9 cellular contexts compared by ENCODE assay signal in genomic region chr1:59393211-59394180, GRCh38.
DNase-seq lines count a peak whose midpoint lies in the region; ATAC-seq, FAIRE-seq and TF ChIP-seq lines count a peak whose summit lies in the region.
"Had no signal": no experiment of that assay in that cellular context is flagged by ENCODE, and none has a peak within 500 bp of the region (broad histone marks: within the 10 kb centered on the region; RNA-seq: fewer than 3 reads in every experiment).

No MANE protein-coding gene starts in this region.

- no peaks in the 10 kb centered on the region for H3K9me3 ChIP-seq in thyroid gland

- WGBS in lower leg skin, 2 donors: 38 to 41% methylated on average over 7 of the region's 7 CpGs
- WGBS in thyroid gland, 2 donors: 32 to 39% methylated on average over 7 of the region's 7 CpGs

- H3K27me3 ChIP-seq in thyroid gland: no peaks in the 10 kb centered on the region

- H3K4me3 ChIP-seq in coronary artery (peak overlapping the region; percentile 47), lower leg skin (ENCODE audit: low read depth, poor library complexity, severe bottlenecking) (no peak overlapping the region), thyroid gland (replicated peaks in 1 of 3) (no peak overlapping the region)
- H3K4me3 ChIP-seq: SK-N-MC had no signal

- DNase-seq in NCI-H748 (lab: John Stamatoyannopoulos, UW; ENCODE audit: unreplicated experiment): peak; percentile 28
- DNase-seq in NCI-H748 treated with DMSO at 0.1 percent for 48 hours (lab: John Stamatoyannopoulos, UW): no peak
- DNase-seq in coronary artery (ENCODE audit: low spot score): peak; percentile 89
- peak; percentile 32 to 91 for DNase-seq in lower leg skin (ENCODE audit: low spot score in 2 of 2)
- peak; percentile 85 to 89 for DNase-seq in thyroid gland
- DNase-seq in Kasumi-1 (lab: John Stamatoyannopoulos, UW): no peak
- no peak for DNase-seq in RCC 7860 (ENCODE audit: low spot score)

- ATAC-seq in GM19035 (IDR thresholded peaks at IDR 0.05; ENCODE audit: unreplicated experiment): no peak

- intact Hi-C loops in lower leg skin (cut with DNase I; ENCODE audit: low total_unique reads) (no loop called here), thyroid gland (cut with DNase I) (no loop called here)

- TF ChIP-seq POLR2A in lower leg skin (IDR thresholded peaks at IDR 0.05) (no peak), thyroid gland (IDR thresholded peaks at IDR 0.05) (no peak)

- peaks cover 15 to 20% of the 10 kb centered on the region in 2 donors for H3K4me1 ChIP-seq in thyroid gland

- FAIRE-seq in RCC 7860 (lab: Jason Lieb, UNC): no peak

- H3K27ac ChIP-seq in coronary artery (peak overlapping the region; percentile 89 to 92), thyroid gland (peak overlapping the region; percentile 76 to 82 (median 79))
- H3K27ac ChIP-seq: SK-N-MC had no signal

- TF ChIP-seq CTCF in coronary artery (IDR thresholded peaks at IDR 0.05): no peak
- TF ChIP-seq CTCF in lower leg skin (IDR thresholded peaks at IDR 0.05): no peak
- no peak for TF ChIP-seq CTCF in thyroid gland (IDR thresholded peaks at IDR 0.05)

- H3K36me3 ChIP-seq in thyroid gland: no peaks in the 10 kb centered on the region

Comparison
In these comparisons a context has a peak if more than half of its experiments do, and no peak if none do; other contexts are left out.
1. DNase-seq: peak in NCI-H748 (single experiment), coronary artery (single experiment), lower leg skin (2 of 2) and thyroid gland (2 of 2); none in NCI-H748 treated with DMSO at 0.1 percent for 48 hours (single experiment), Kasumi-1 (0 of 2) and RCC 7860 (single experiment).